17 cellular contexts compared by ENCODE assay signal in the genomic region with DNA sequence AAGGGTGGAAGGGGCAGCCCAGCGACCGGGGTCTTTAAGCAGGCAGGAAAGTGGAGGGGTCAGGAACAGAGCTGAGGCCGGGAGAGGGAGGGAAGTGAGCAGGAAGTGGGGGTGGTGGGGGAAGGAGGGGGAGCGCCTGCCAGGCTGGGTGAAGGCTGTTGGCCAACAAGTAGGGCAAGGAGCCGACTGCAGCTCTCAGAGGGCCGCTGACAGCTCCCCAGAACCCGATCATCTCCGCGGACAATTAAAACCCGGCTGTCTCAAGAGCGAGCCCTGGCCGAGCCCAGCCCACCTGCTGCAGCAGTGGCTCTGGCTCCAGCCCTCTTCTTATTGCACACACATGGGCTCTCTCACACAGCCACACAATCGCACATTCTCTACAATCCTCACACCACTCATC.
"Had no signal": no experiment of that assay in that cellular context is flagged by ENCODE, and none has a peak within 500 bp of the region (broad histone marks: within the 10 kb centered on the region; RNA-seq: fewer than 3 reads in every experiment).

No MANE protein-coding gene starts in this region.

- DNase-seq: activated CD4-positive, alpha-beta T cell treated with anti-CD3 and anti-CD28 coated beads for 4 hours; activated CD8-positive, alpha-beta memory T cell treated with anti-CD3 and anti-CD28 coated beads, Interleukin-2, amount 50 U/mL, for 4 hours; activated CD8-positive, alpha-beta T cell treated with anti-CD3 and anti-CD28 coated beads for 36 hours; activated gamma-delta T cell treated with Interleukin-2 at 50 U/mL for 16 hours; activated naive CD8-positive, alpha-beta T cell treated with anti-CD3 and anti-CD28 coated beads for 36 hours; activated T-cell treated with anti-CD3 and anti-CD28 coated beads, Interleukin-2, amount 50 U/mL, for 72 hours; mammary epithelial cell; natural killer cell; psoas muscle; spleen; stimulated activated CD4-positive, alpha-beta T cell treated with anti-CD3 and anti-CD28 coated beads, Interleukin-1b, Interleukin-23, amount 100 ng/mL, for 48 hours; stimulated activated naive B cell treated with anti-CD40 and anti-IgM and Interleukin-4, amounts not matched to agents 10 μg/mL and 1 μg/mL and 100 μg/mL, for 72 hours; T-helper 9 cell; trophoblast cell had no signal

- ATAC-seq: activated CD8-positive, alpha-beta T cell treated with anti-CD3 and anti-CD28 coated beads for 36 hours; activated T-cell treated with anti-CD3 and anti-CD28 coated beads, Interleukin-2, amount 50 U/mL, for 72 hours; esophagus mucosa; left lobe of liver; natural killer cell; psoas muscle; sciatic nerve; stimulated activated naive B cell treated with anti-CD40 and anti-IgM and Interleukin-4, amounts not matched to agents 10 μg/mL and 1 μg/mL and 100 μg/mL, for 72 hours had no signal
